In the genomic region with DNA sequence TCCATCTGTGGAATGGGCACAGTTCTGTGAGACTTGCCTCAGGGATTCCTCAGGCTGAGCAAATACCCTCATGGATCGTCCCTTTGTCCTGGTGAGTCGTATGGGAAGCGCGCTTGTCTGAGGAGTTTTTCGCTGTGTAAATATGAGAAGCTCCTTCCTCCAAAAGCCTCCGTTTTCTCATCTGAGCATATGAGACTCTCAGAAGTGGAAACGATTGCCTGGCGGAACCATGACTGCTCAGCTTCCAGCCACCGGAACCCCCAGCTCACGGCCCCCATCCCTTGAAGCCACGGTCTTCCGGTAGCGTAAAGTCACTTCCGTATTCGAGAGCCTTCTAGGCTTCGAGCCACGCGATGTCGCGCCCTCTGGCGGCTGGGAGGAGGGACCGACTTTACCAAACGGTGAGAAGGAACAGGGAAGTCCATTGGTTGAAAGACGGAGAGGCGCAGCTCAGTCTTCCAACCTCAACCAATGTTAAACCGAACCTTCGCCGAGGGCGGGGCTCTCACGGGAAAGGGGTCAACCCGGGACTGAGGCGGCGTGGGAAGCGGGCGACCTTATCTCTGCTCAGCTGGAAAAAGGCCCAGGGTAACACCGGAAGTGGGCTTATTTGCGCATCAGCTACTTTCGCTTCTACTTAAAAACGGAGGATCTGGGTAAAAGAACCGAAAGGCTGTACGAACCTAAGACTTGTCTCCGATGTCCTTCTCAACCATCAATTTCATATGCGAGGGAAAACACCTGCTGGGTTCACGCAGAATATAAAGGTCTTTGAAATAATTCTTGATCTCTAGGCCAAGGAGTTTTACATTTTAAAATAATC, we compare ENCODE assay signal across 8 cellular contexts. TPM values are rescaled to one million over a fixed set of nuclear protein-coding genes. Genes with fewer than 3 reads are reported as not detected.
DNase-seq lines count a peak whose midpoint lies in the region; ATAC-seq, FAIRE-seq and TF ChIP-seq lines count a peak whose summit lies in the region.

No MANE protein-coding gene starts in this region.

- TF ChIP-seq CTCF in heart right ventricle (IDR thresholded peaks at IDR 0.05) (peak; percentile 77 to 98 (median 96)), upper lobe of right lung (IDR thresholded peaks at IDR 0.05) (peak; percentile 93)

- peak; percentile 99 for FAIRE-seq in GM12891 (lab: Jason Lieb, UNC)

- H3K9me3 ChIP-seq in heart right ventricle (no peaks in the 10 kb centered on the region), upper lobe of right lung (no peaks in the 10 kb centered on the region)

- peak; percentile 98 for ATAC-seq in HG02840 (IDR thresholded peaks at IDR 0.05; ENCODE audit: low FRiP score, unreplicated experiment)
- ATAC-seq in heart right ventricle: peak; percentile 98 to 99 (median 99)
- peak; percentile 99 for ATAC-seq in upper lobe of right lung

- intact Hi-C loops in heart right ventricle (cut with DNase I): loop anchor here in 6 of 10 donors (1.0 to 10.0 kb wide), 6 partner anchors 55 to 348 kb away; a partner anchor contains a TSS
- intact Hi-C loops in posterior cingulate gyrus (cut with DNase I): loop anchor here (1.0 to 2.0 kb wide), 2 partner anchors 34 to 55 kb away; a partner anchor contains a TSS
- intact Hi-C loops in upper lobe of right lung (cut with DNase I): no loop called here

- H3K4me3 ChIP-seq in heart right ventricle (peak overlapping the region; percentile 41 to 88 (median 74)), upper lobe of right lung (peak overlapping the region; percentile 89)

- peak; percentile 97 for TF ChIP-seq POLR2A in GM12891 (IDR thresholded peaks at IDR 0.05; ENCODE audit: low read depth, low read length)

- DNase-seq in GM12891 (ENCODE audit: insufficient read length, low spot score) (peak; percentile 77), NCI-H1436 (lab: John Stamatoyannopoulos, UW) (peak; percentile 98), T follicular helper cell (ENCODE audit: low read depth) (peak; percentile 97), amniotic epithelial cell (ENCODE audit: low read depth) (peak; percentile 99), heart right ventricle (peak; percentile 98 to 99), posterior cingulate gyrus (peak; percentile 94 to 99 (median 96)), upper lobe of right lung (peak; percentile 99)

- H3K36me3 ChIP-seq in heart right ventricle: no peaks in the 10 kb centered on the region
- no peaks in the 10 kb centered on the region for H3K36me3 ChIP-seq in upper lobe of right lung

- H3K27me3 ChIP-seq in heart right ventricle (no peaks in the 10 kb centered on the region), upper lobe of right lung (no peaks in the 10 kb centered on the region)

- peak overlapping the region; percentile 59 to 93 (median 86) for H3K27ac ChIP-seq in heart right ventricle
- H3K27ac ChIP-seq in upper lobe of right lung: peak overlapping the region; percentile 92

- 2 to 4% methylated on average over 44 of the region's 44 CpGs for whole genome bisulfite sequencing in heart right ventricle, 2 donors

- H3K4me1 ChIP-seq in heart right ventricle (peaks cover 0 to 28% (median 22%) of the 10 kb centered on the region in 9 donors), upper lobe of right lung (peaks cover 5% of the 10 kb centered on the region)

TF ChIP-seq in GM12891, 5 proteins besides CTCF, POLR2A, EP300 and RAD21:
- TF ChIP-seq POU2F2 (IDR thresholded peaks at IDR 0.05; ENCODE audit: low read depth, low read length) (no peak), PAX5 (IDR thresholded peaks at IDR 0.05; ENCODE audit: insufficient read depth, low read length, severe bottlenecking) (peak; percentile 60), TAF1 (IDR thresholded peaks at IDR 0.05; ENCODE audit: low read depth, low read length) (peak; percentile 92), SPI1 (IDR thresholded peaks at IDR 0.05; ENCODE audit: low read depth, low read length) (peak; percentile 88), POLR2AphosphoS5 (IDR thresholded peaks at IDR 0.05; ENCODE audit: low read depth, low read length) (peak; percentile 95)
TF ChIP-seq in GM12891: peak in this region for 4.

RNA-seq across cellular contexts. Expression of a gene that starts 46.3 kb away (rescaled TPM):
- polyA plus RNA-seq in GM12891 (2012; ENCODE audit: low read depth, missing spikeins): 0.42 TPM
- total RNA-seq in heart right ventricle (1 to 10 TPM; 1.5 to 6.9 (median 3.1) TPM), upper lobe of right lung (2.3 TPM)
- polyA plus RNA-seq in heart right ventricle: 1 to 10 TPM; 1.1 to 1.2 TPM

RNA-seq across cellular contexts. Expression of a gene that starts 54.6 kb away (rescaled TPM):
- polyA plus RNA-seq in GM12891 (2012; ENCODE audit: low read depth, missing spikeins): 1.3 TPM
- total RNA-seq in heart right ventricle (1 to 10 TPM; 2.0 to 3.7 (median 2.8) TPM), upper lobe of right lung (4.5 TPM)
- 1 to 10 TPM; 2.4 to 2.5 TPM for polyA plus RNA-seq in heart right ventricle

Comparison
In these comparisons a context has a peak if more than half of its experiments do, and no peak if none do; other contexts are left out.
1. Peak in every context shown above with its lines: DNase-seq, ATAC-seq, H3K4me3 ChIP-seq and H3K27ac ChIP-seq.